ENCODE assay signal across 8 cellular contexts in genomic region chr11:34439521-34440258, GRCh38. TPM values are rescaled to one million over a fixed set of nuclear protein-coding genes. Genes with fewer than 3 reads are reported as not detected.
A peak's percentile ranks its signal among the peaks of the same experiment; 100 is the strongest.
DNase-seq lines count a peak whose midpoint lies in the region; ATAC-seq and TF ChIP-seq lines count a peak whose summit lies in the region.

No MANE protein-coding gene starts in this region.

- H3K9ac ChIP-seq in neuronal stem cell (ENCODE audit: low read depth, low read length, poor library complexity): no peak overlapping the region
- no peak overlapping the region for H3K9ac ChIP-seq in smooth muscle cell (ENCODE audit: low read depth)

- H2AFZ ChIP-seq in neuronal stem cell (ENCODE audit: low read length) (no peak overlapping the region), smooth muscle cell (ENCODE audit: low read depth) (no peak overlapping the region)

- H3K27me3 ChIP-seq in CD8-positive, alpha-beta memory T cell (ENCODE audit: insufficient read depth, low read length, poor library complexity, severe bottlenecking): no peaks in the 10 kb centered on the region
- H3K27me3 ChIP-seq in dorsolateral prefrontal cortex (peaks cover 0 to 5% (median 0%) of the 10 kb centered on the region in 45 donors), neuronal stem cell (ENCODE audit: control insufficient read depth in 3 of 3, insufficient read depth in 3 of 3, low read depth in 1 of 3, low read length in 3 of 3) (no peaks in the 10 kb centered on the region), smooth muscle cell (ENCODE audit: low read depth) (peaks cover 3% of the 10 kb centered on the region)

- CTCF ChIA-PET in CD8-positive, alpha-beta memory T cell (lab: Charles Lee): interaction anchor here (0.7 to 1.8 kb wide), 2 partner anchors 12 to 265 kb away, joined by 3 to 4 read pairs; no protein-coding TSS in a partner anchor

- no peaks in the 10 kb centered on the region for H4K20me1 ChIP-seq in smooth muscle cell (ENCODE audit: low read depth)

- H2BK120ac ChIP-seq in neuronal stem cell (ENCODE audit: low read depth, low read length): no peak overlapping the region

- H3K79me1 ChIP-seq in neuronal stem cell (ENCODE audit: low read depth, low read length): no peaks in the 10 kb centered on the region

- WGBS in neuronal stem cell (ENCODE audit: extremely low coverage in 2 of 2, insufficient read length in 2 of 2, insufficient replicate concordance in 1 of 2), 2 donors: no CpG with 5 or more reads among the region's 10 CpGs
- 92% methylated on average over 10 of the region's 10 CpGs for WGBS in smooth muscle cell (ENCODE audit: low lambda C conversion rate)

- no peak overlapping the region for H4K8ac ChIP-seq in neuronal stem cell (ENCODE audit: low read depth, low read length)

- H2BK5ac ChIP-seq in neuronal stem cell (ENCODE audit: low read length): no peak overlapping the region

- H4K91ac ChIP-seq in neuronal stem cell (ENCODE audit: low read depth, low read length, poor library complexity): no peak overlapping the region

- H3K23ac ChIP-seq in neuronal stem cell (ENCODE audit: low read depth, low read length, poor library complexity): no peak overlapping the region

- no peaks in the 10 kb centered on the region for H3K36me3 ChIP-seq in CD8-positive, alpha-beta memory T cell (ENCODE audit: insufficient read depth, low read length)
- peaks cover 0 to 1% of the 10 kb centered on the region in 2 donors for H3K36me3 ChIP-seq in neuronal stem cell (replicated peaks in 1 of 2; ENCODE audit: control insufficient read depth in 2 of 2, insufficient read depth in 2 of 2, low read length in 2 of 2)
- no peaks in the 10 kb centered on the region for H3K36me3 ChIP-seq in smooth muscle cell (ENCODE audit: low read depth)

- ATAC-seq in HG02588 (IDR thresholded peaks at IDR 0.05; ENCODE audit: unreplicated experiment): no peak

- peak overlapping the region; percentile 77 for H3K4me3 ChIP-seq in CD8-positive, alpha-beta memory T cell (ENCODE audit: low read length)
- H3K4me3 ChIP-seq in dorsolateral prefrontal cortex: peak overlapping the region; percentile 55 to 94 (median 77)
- peak overlapping the region in 1 of 2 donors; percentile 99 for H3K4me3 ChIP-seq in neuronal stem cell (ENCODE audit: low read length in 2 of 2)
- no peak overlapping the region for H3K4me3 ChIP-seq in smooth muscle cell

- H3F3A ChIP-seq in smooth muscle cell (ENCODE audit: low read depth): no peaks in the 10 kb centered on the region

- H3K27me3 Mint-ChIP-seq in CD8-positive, alpha-beta memory T cell: peaks cover 0 to 5% of the 10 kb centered on the region in 2 donors

- no peak overlapping the region for H3K18ac ChIP-seq in neuronal stem cell (ENCODE audit: low read length)

- intact Hi-C loops in dorsolateral prefrontal cortex (cut with DNase I): loop anchor here in 1 of 2 donors (5.0 kb wide), 1 partner anchor 387 kb away; the partner anchor contains the start of gene CAPRIN1

- H3K4me1 Mint-ChIP-seq in CD8-positive, alpha-beta memory T cell: peaks cover 38 to 61% (median 58%) of the 10 kb centered on the region in 3 donors

- H3K79me2 ChIP-seq in smooth muscle cell (ENCODE audit: low read depth): no peaks in the 10 kb centered on the region

- no peak overlapping the region for H3K14ac ChIP-seq in neuronal stem cell (ENCODE audit: low read length)

- H3K9me3 ChIP-seq in CD8-positive, alpha-beta memory T cell (ENCODE audit: low read length): no peaks in the 10 kb centered on the region
- H3K9me3 ChIP-seq in neuronal stem cell (replicated peaks in 1 of 2; ENCODE audit: control insufficient read depth in 2 of 2, insufficient read depth in 1 of 2, low read depth in 1 of 2, low read length in 2 of 2): peaks cover 0 to 6% of the 10 kb centered on the region in 2 donors
- H3K9me3 ChIP-seq in smooth muscle cell (replicated peaks; ENCODE audit: low read depth): no peaks in the 10 kb centered on the region

- H2BK12ac ChIP-seq in neuronal stem cell (ENCODE audit: low read length): no peak overlapping the region

- no peak for TF ChIP-seq CTCF in dorsolateral prefrontal cortex (IDR thresholded peaks at IDR 0.05 in 54 of 56, conservative IDR thresholded peaks at IDR 0.05 in 2 of 56; ENCODE audit: low read depth in 1 of 56, partially characterized antibody in 56 of 56)
- TF ChIP-seq CTCF in smooth muscle cell (IDR thresholded peaks at IDR 0.05; ENCODE audit: borderline replicate concordance, insufficient read depth, poor library complexity, severe bottlenecking): no peak

- no peak overlapping the region for H3K4ac ChIP-seq in neuronal stem cell (ENCODE audit: low read length)

- peak overlapping the region; percentile 81 to 97 (median 93) for H3K27ac Mint-ChIP-seq in CD8-positive, alpha-beta memory T cell

- no peak overlapping the region for H3K4me2 ChIP-seq in neuronal stem cell (ENCODE audit: insufficient read depth, low read length, poor library complexity, severe bottlenecking)
- no peak overlapping the region for H3K4me2 ChIP-seq in smooth muscle cell

- peaks cover 0 to 11% (median 0%) of the 10 kb centered on the region in 3 donors for H3K36me3 Mint-ChIP-seq in CD8-positive, alpha-beta memory T cell

- H3K4me1 ChIP-seq in CD8-positive, alpha-beta memory T cell (ENCODE audit: insufficient read depth, low read length): peaks cover 18% of the 10 kb centered on the region
- H3K4me1 ChIP-seq in neuronal stem cell (ENCODE audit: control insufficient read depth in 2 of 2, insufficient read depth in 1 of 2, low read depth in 1 of 2, low read length in 2 of 2): peaks cover 0 to 2% of the 10 kb centered on the region in 2 donors
- no peaks in the 10 kb centered on the region for H3K4me1 ChIP-seq in smooth muscle cell (ENCODE audit: low read depth)

- peak overlapping the region; percentile 95 to 99 (median 97) for H3K4me3 Mint-ChIP-seq in CD8-positive, alpha-beta memory T cell

- H2BK15ac ChIP-seq in neuronal stem cell (ENCODE audit: low read length): no peak overlapping the region

- no peak overlapping the region for H2AK5ac ChIP-seq in neuronal stem cell (ENCODE audit: low read depth, low read length)

- peak overlapping the region; percentile 75 for H3K27ac ChIP-seq in CD8-positive, alpha-beta memory T cell (ENCODE audit: low read depth, low read length)
- H3K27ac ChIP-seq in dorsolateral prefrontal cortex (peak overlapping the region in 53 of 59 donors; percentile 4 to 97 (median 87)), neuronal stem cell (replicated peaks; ENCODE audit: low read length) (no peak overlapping the region), smooth muscle cell (ENCODE audit: low read depth) (no peak overlapping the region)

- POLR2A ChIA-PET in CD8-positive, alpha-beta memory T cell (lab: Charles Lee): no interaction called here

- DNase-seq in CD8-positive, alpha-beta memory T cell: no peak
- DNase-seq in NCI-H2029 (lab: John Stamatoyannopoulos, UW): peak; percentile 12
- DNase-seq in dorsolateral prefrontal cortex: no peak
- peak; percentile 2 for DNase-seq in neuronal stem cell (ENCODE audit: low spot score)
- no peak for DNase-seq in NCI-H2196 treated with DMSO at 0.1 percent for 48 hours (lab: John Stamatoyannopoulos, UW; ENCODE audit: unreplicated experiment)
- DNase-seq in NCI-H510A (lab: John Stamatoyannopoulos, UW): no peak
- no peak for DNase-seq in smooth muscle cell (lab: John Stamatoyannopoulos, UW; ENCODE audit: unreplicated experiment)

- no peaks in the 10 kb centered on the region for H3K9me3 Mint-ChIP-seq in CD8-positive, alpha-beta memory T cell

RNA-seq across cellular contexts. Expression of gene CAT, which starts 1.0 kb away (rescaled TPM):
- total RNA-seq in CD8-positive, alpha-beta memory T cell: 10 to 100 TPM; 21.8 to 23.4 TPM
- 80.4 TPM for polyA plus RNA-seq in CD8-positive, alpha-beta memory T cell
- total RNA-seq in dorsolateral prefrontal cortex (10 to 100 TPM; 22.7 to 77.5 (median 39.2) TPM), smooth muscle cell (not detected in 2 replicates)
- polyA plus RNA-seq in neuronal stem cell (2013, experiment 1 of 2): 15.7 TPM
- 15.9 TPM for polyA plus RNA-seq in neuronal stem cell (2013, experiment 2 of 2)
- polyA plus RNA-seq in smooth muscle cell: not detected in 2 replicates

Comparison
In these comparisons a context has a peak if more than half of its experiments do, and no peak if none do; other contexts are left out.
1. DNase-seq: peak in NCI-H2029 (single experiment) and neuronal stem cell (single experiment); none in CD8-positive, alpha-beta memory T cell (0 of 5), dorsolateral prefrontal cortex (0 of 10), NCI-H2196 treated with DMSO at 0.1 percent for 48 hours (single experiment), NCI-H510A (single experiment) and smooth muscle cell (single experiment).
2. H3K27ac ChIP-seq: peak in CD8-positive, alpha-beta memory T cell (single experiment) and dorsolateral prefrontal cortex (53 of 59); none in neuronal stem cell (single experiment) and smooth muscle cell (single experiment).
3. RNA of gene CAT, which starts 1.0 kb away (total RNA-seq): 22.7 to 77.5 TPM in dorsolateral prefrontal cortex and 21.8 to 23.4 TPM in CD8-positive, alpha-beta memory T cell; not detected in smooth muscle cell; every median in the first group is over 10 times any median in the second.